Comparison of ENCODE assay signal across 11 cellular contexts in genomic region chr1:232578681-232579195, GRCh38. TPM values are rescaled to one million over a fixed set of nuclear protein-coding genes. Genes with fewer than 3 reads are reported as not detected.
DNase-seq lines count a peak whose midpoint lies in the region; ATAC-seq and TF ChIP-seq lines count a peak whose summit lies in the region.
"Had no signal": no experiment of that assay in that cellular context is flagged by ENCODE, and none has a peak within 500 bp of the region (broad histone marks: within the 10 kb centered on the region; RNA-seq: fewer than 3 reads in every experiment).

No MANE protein-coding gene starts in this region.

- peak overlapping the region; percentile 31 for H3K27ac Mint-ChIP-seq in activated naive CD8-positive, alpha-beta T cell treated with anti-CD3 and anti-CD28 coated beads, Interleukin-2, amount 10 ng/mL, durations not matched to agents 7 days and 5 days
- no peak overlapping the region for H3K27ac Mint-ChIP-seq in activated naive CD8-positive, alpha-beta T cell treated with anti-CD3 and anti-CD28 coated beads for 36 hours
- H3K27ac Mint-ChIP-seq in endothelial cell (ENCODE audit: unreplicated experiment) = peak overlapping the region; percentile 97
- H3K27ac Mint-ChIP-seq: activated B cell treated with CpG ODN at 0.5 μM for 24 hours had no signal

- H3K4me3 Mint-ChIP-seq in activated naive CD8-positive, alpha-beta T cell treated with anti-CD3 and anti-CD28 coated beads, Interleukin-2, amount 10 ng/mL, durations not matched to agents 7 days and 5 days = peak overlapping the region; percentile 27
- H3K4me3 Mint-ChIP-seq in activated naive CD8-positive, alpha-beta T cell treated with anti-CD3 and anti-CD28 coated beads for 36 hours = no peak overlapping the region
- no peak overlapping the region for H3K4me3 Mint-ChIP-seq in endothelial cell (ENCODE audit: unreplicated experiment)
- H3K4me3 Mint-ChIP-seq: activated B cell treated with CpG ODN at 0.5 μM for 24 hours had no signal

- peaks cover 5% of the 10 kb centered on the region for H3K36me3 Mint-ChIP-seq in activated naive CD8-positive, alpha-beta T cell treated with anti-CD3 and anti-CD28 coated beads, Interleukin-2, amount 10 ng/mL, durations not matched to agents 7 days and 5 days
- H3K36me3 Mint-ChIP-seq in activated naive CD8-positive, alpha-beta T cell treated with anti-CD3 and anti-CD28 coated beads for 36 hours = peaks cover 3% of the 10 kb centered on the region
- H3K36me3 Mint-ChIP-seq in endothelial cell (ENCODE audit: low read depth, unreplicated experiment) = peaks cover 29% of the 10 kb centered on the region

- POLR2A ChIA-PET in activated naive CD8-positive, alpha-beta T cell treated with anti-CD3 and anti-CD28 coated beads, Interleukin-2, amount 10 ng/mL, durations not matched to agents 7 days and 5 days (lab: Charles Lee) = interaction anchor here (0.7 kb wide), 1 partner anchor 50 kb away, joined by 3 read pairs; no protein-coding TSS in a partner anchor

- peaks cover 1% of the 10 kb centered on the region for H3K9me3 Mint-ChIP-seq in activated naive CD8-positive, alpha-beta T cell treated with anti-CD3 and anti-CD28 coated beads, Interleukin-2, amount 10 ng/mL, durations not matched to agents 7 days and 5 days
- no peaks in the 10 kb centered on the region for H3K9me3 Mint-ChIP-seq in activated naive CD8-positive, alpha-beta T cell treated with anti-CD3 and anti-CD28 coated beads for 36 hours
- H3K9me3 Mint-ChIP-seq in endothelial cell (ENCODE audit: unreplicated experiment) = no peaks in the 10 kb centered on the region
- H3K9me3 Mint-ChIP-seq: activated B cell treated with CpG ODN at 0.5 μM for 24 hours had no signal

- no peaks in the 10 kb centered on the region for H3K27me3 ChIP-seq in thymus (ENCODE audit: control insufficient read depth, insufficient read depth)

- H3K4me3 ChIP-seq in Jurkat, Clone E6-1 (ENCODE audit: low read length) = peak overlapping the region; percentile 37
- H3K4me3 ChIP-seq in thymus (ENCODE audit: low read length) = no peak overlapping the region

- peaks cover 19% of the 10 kb centered on the region for H3K4me1 Mint-ChIP-seq in activated naive CD8-positive, alpha-beta T cell treated with anti-CD3 and anti-CD28 coated beads, Interleukin-2, amount 10 ng/mL, durations not matched to agents 7 days and 5 days
- H3K4me1 Mint-ChIP-seq in activated naive CD8-positive, alpha-beta T cell treated with anti-CD3 and anti-CD28 coated beads for 36 hours = peaks cover 23% of the 10 kb centered on the region
- peaks cover 95% of the 10 kb centered on the region for H3K4me1 Mint-ChIP-seq in endothelial cell (ENCODE audit: unreplicated experiment)
- H3K4me1 Mint-ChIP-seq: activated B cell treated with CpG ODN at 0.5 μM for 24 hours had no signal

- peaks cover 6% of the 10 kb centered on the region for H3K27me3 Mint-ChIP-seq in activated naive CD8-positive, alpha-beta T cell treated with anti-CD3 and anti-CD28 coated beads, Interleukin-2, amount 10 ng/mL, durations not matched to agents 7 days and 5 days
- H3K27me3 Mint-ChIP-seq in activated naive CD8-positive, alpha-beta T cell treated with anti-CD3 and anti-CD28 coated beads for 36 hours = peaks cover 4% of the 10 kb centered on the region
- peaks cover 10% of the 10 kb centered on the region for H3K27me3 Mint-ChIP-seq in endothelial cell (ENCODE audit: unreplicated experiment)
- H3K27me3 Mint-ChIP-seq: activated B cell treated with CpG ODN at 0.5 μM for 24 hours had no signal

- H3K27ac ChIP-seq in thymus (ENCODE audit: low read depth) = peak overlapping the region; percentile 93

- no peak for DNase-seq in activated naive CD8-positive, alpha-beta T cell treated with anti-CD3 and anti-CD28 coated beads, Interleukin-2, amount 10 ng/mL, durations not matched to agents 7 days and 5 days
- no peak for DNase-seq in activated naive CD8-positive, alpha-beta T cell treated with anti-CD3 and anti-CD28 coated beads for 36 hours
- peak; percentile 76 for DNase-seq in Jurkat, Clone E6-1 (ENCODE audit: low read depth, low spot score)
- DNase-seq in endothelial cell (ENCODE audit: low spot score) (peak; percentile 44), GOT3 (lab: John Stamatoyannopoulos, UW) (no peak), Kasumi-1 (lab: John Stamatoyannopoulos, UW) (no peak)
- DNase-seq: activated B cell treated with CpG ODN at 0.5 μM for 24 hours, Caco-2, NCI-H1694 had no signal

- ATAC-seq in activated naive CD8-positive, alpha-beta T cell treated with anti-CD3 and anti-CD28 coated beads, Interleukin-2, amount 10 ng/mL, durations not matched to agents 7 days and 5 days (ENCODE audit: low read depth) = peak; percentile 63
- no peak for ATAC-seq in GM19351 (IDR thresholded peaks at IDR 0.05; ENCODE audit: unreplicated experiment)

- peaks cover 18% of the 10 kb centered on the region for H3K4me1 ChIP-seq in thymus (ENCODE audit: control insufficient read depth, insufficient read depth, low read length)
- H3K4me1 ChIP-seq: Caco-2 had no signal

- WGBS in thymus = 13% methylated on average over 3 of the region's 3 CpGs

- no peaks in the 10 kb centered on the region for H3K9me3 ChIP-seq in thymus (ENCODE audit: control insufficient read depth)
- H3K9me3 ChIP-seq: Caco-2 had no signal

- H3K36me3 ChIP-seq in thymus (ENCODE audit: control insufficient read depth, insufficient read depth) = no peaks in the 10 kb centered on the region

- no peak for TF ChIP-seq CTCF in endothelial cell (IDR thresholded peaks at IDR 0.05; ENCODE audit: unreplicated experiment)

RNA-seq across cellular contexts. Expression of gene SIPA1L2, which starts 51.2 kb away (rescaled TPM):
- total RNA-seq in activated naive CD8-positive, alpha-beta T cell treated with anti-CD3 and anti-CD28 coated beads, Interleukin-2, amount 10 ng/mL, durations not matched to agents 7 days and 5 days = 1 to 10 TPM in 1 of 2 experiments, under 1 TPM in 1; 0.86 to 1.1 TPM
- 1 to 10 TPM; 1.6 to 1.7 TPM for total RNA-seq in activated naive CD8-positive, alpha-beta T cell treated with anti-CD3 and anti-CD28 coated beads for 36 hours
- polyA plus RNA-seq in Jurkat, Clone E6-1 (2012; ENCODE audit: insufficient read depth, insufficient read length) = 4.8 TPM
- total RNA-seq in endothelial cell (ENCODE audit: unreplicated experiment) = 153 TPM
- 6.4 TPM for polyA plus RNA-seq in thymus

Comparison
In these comparisons a context has a peak if more than half of its experiments do, and no peak if none do; other contexts are left out.
1. DNase-seq: peak in Jurkat, Clone E6-1 (single experiment) and endothelial cell (single experiment); none in activated naive CD8-positive, alpha-beta T cell treated with anti-CD3 and anti-CD28 coated beads, Interleukin-2, amount 10 ng/mL, durations not matched to agents 7 days and 5 days (single experiment), activated naive CD8-positive, alpha-beta T cell treated with anti-CD3 and anti-CD28 coated beads for 36 hours (single experiment), GOT3 (single experiment) and Kasumi-1 (0 of 2).
2. RNA of gene SIPA1L2, which starts 51.2 kb away (total RNA-seq): 153 TPM in endothelial cell (single experiment); 1.6 to 1.7 TPM in activated naive CD8-positive, alpha-beta T cell treated with anti-CD3 and anti-CD28 coated beads for 36 hours and 0.86 to 1.1 TPM in activated naive CD8-positive, alpha-beta T cell treated with anti-CD3 and anti-CD28 coated beads, Interleukin-2, amount 10 ng/mL, durations not matched to agents 7 days and 5 days; every median in the first group is over 10 times any median in the second.